ENCODE assay signal across 16 cellular contexts in genomic region chr3:69890094-69890493, GRCh38.
DNase-seq lines count a peak whose midpoint lies in the region; ATAC-seq, FAIRE-seq and TF ChIP-seq lines count a peak whose summit lies in the region.
"Had no signal": no experiment of that assay in that cellular context is flagged by ENCODE, and none has a peak within 500 bp of the region (broad histone marks: within the 10 kb centered on the region; RNA-seq: fewer than 3 reads in every experiment).

No MANE protein-coding gene starts in this region.

- POLR2A ChIA-PET in activated CD4-positive, alpha-beta T cell treated with anti-CD3 and anti-CD28 coated beads for 36 hours (lab: Charles Lee): no interaction called here

- peak; percentile 39 for DNase-seq in activated CD4-positive, alpha-beta T cell treated with anti-CD3 and anti-CD28 coated beads for 36 hours
- DNase-seq in activated CD4-positive, alpha-beta T cell treated with anti-CD3 and anti-CD28 coated beads for 1 hour: no peak
- DNase-seq in H54 (ENCODE audit: insufficient read length, low spot score) (peak; percentile 14), kidney tubule cell (ENCODE audit: low spot score) (peak; percentile 90), CD14-positive monocyte (ENCODE audit: low spot score) (no peak), midbrain (lab: John Stamatoyannopoulos, UW) (no peak), H4 (ENCODE audit: low spot score) (no peak)
- peak; percentile 13 for DNase-seq in activated naive CD8-positive, alpha-beta T cell treated with anti-CD3 and anti-CD28 coated beads for 36 hours
- DNase-seq: activated naive CD4-positive, alpha-beta T cell treated with anti-CD3 and anti-CD28 coated beads, Interleukin-2, amount 50 U/mL, for 16 hours; CD4-positive, alpha-beta T cell; head of caudate nucleus; NCI-H1092; upper lobe of left lung had no signal

- no peaks in the 10 kb centered on the region for H3K36me3 Mint-ChIP-seq in activated CD4-positive, alpha-beta T cell treated with anti-CD3 and anti-CD28 coated beads for 36 hours (ENCODE audit: low read depth)
- no peaks in the 10 kb centered on the region for H3K36me3 Mint-ChIP-seq in activated naive CD8-positive, alpha-beta T cell treated with anti-CD3 and anti-CD28 coated beads for 36 hours
- H3K36me3 Mint-ChIP-seq in CD14-positive monocyte: peaks cover 2 to 3% of the 10 kb centered on the region in 2 donors

- TF ChIP-seq CTCF in CD14-positive monocyte (IDR thresholded peaks at IDR 0.05): no peak

- H3K4me1 Mint-ChIP-seq in activated CD4-positive, alpha-beta T cell treated with anti-CD3 and anti-CD28 coated beads for 36 hours: peaks cover 5% of the 10 kb centered on the region
- no peaks in the 10 kb centered on the region for H3K4me1 Mint-ChIP-seq in activated naive CD8-positive, alpha-beta T cell treated with anti-CD3 and anti-CD28 coated beads for 36 hours
- H3K4me1 Mint-ChIP-seq in CD14-positive monocyte: no peaks in the 10 kb centered on the region
- H3K4me1 Mint-ChIP-seq: central memory CD8-positive, alpha-beta T cell had no signal

- no peak for TF ChIP-seq POLR2A in H54 (IDR thresholded peaks at IDR 0.05; ENCODE audit: low read depth, low read length)

- FAIRE-seq in H54 (lab: Jason Lieb, UNC): peak; percentile 85
- FAIRE-seq: TTC549 had no signal

- CTCF ChIA-PET in activated CD4-positive, alpha-beta T cell treated with anti-CD3 and anti-CD28 coated beads for 36 hours (lab: Charles Lee): no interaction called here

- intact Hi-C loops in activated CD4-positive, alpha-beta T cell treated with anti-CD3 and anti-CD28 coated beads for 36 hours (cut with DNase I, micrococcal nuclease): no loop called here
- intact Hi-C loops in CD14-positive monocyte (cut with micrococcal nuclease): no loop called here

- H3K27me3 Mint-ChIP-seq in activated CD4-positive, alpha-beta T cell treated with anti-CD3 and anti-CD28 coated beads for 36 hours: peaks cover 4% of the 10 kb centered on the region
- H3K27me3 Mint-ChIP-seq in activated naive CD8-positive, alpha-beta T cell treated with anti-CD3 and anti-CD28 coated beads for 36 hours: peaks cover 6% of the 10 kb centered on the region
- H3K27me3 Mint-ChIP-seq in CD14-positive monocyte (ENCODE audit: low read depth in 3 of 3): no peaks in the 10 kb centered on the region
- H3K27me3 Mint-ChIP-seq: central memory CD8-positive, alpha-beta T cell; progenitor cell of endocrine pancreas had no signal

- no peak overlapping the region for H3K4me3 Mint-ChIP-seq in activated CD4-positive, alpha-beta T cell treated with anti-CD3 and anti-CD28 coated beads for 36 hours
- no peak overlapping the region for H3K4me3 Mint-ChIP-seq in activated naive CD8-positive, alpha-beta T cell treated with anti-CD3 and anti-CD28 coated beads for 36 hours
- H3K4me3 Mint-ChIP-seq in CD14-positive monocyte: no peak overlapping the region
- H3K4me3 Mint-ChIP-seq: CD4-positive, alpha-beta T cell; central memory CD8-positive, alpha-beta T cell had no signal

- peak; percentile 99 for ATAC-seq in activated CD4-positive, alpha-beta T cell treated with anti-CD3 and anti-CD28 coated beads for 36 hours

- H3K27ac Mint-ChIP-seq in activated CD4-positive, alpha-beta T cell treated with anti-CD3 and anti-CD28 coated beads for 36 hours: no peak overlapping the region
- no peak overlapping the region for H3K27ac Mint-ChIP-seq in activated naive CD8-positive, alpha-beta T cell treated with anti-CD3 and anti-CD28 coated beads for 36 hours
- no peak overlapping the region for H3K27ac Mint-ChIP-seq in CD14-positive monocyte
- H3K27ac Mint-ChIP-seq: CD4-positive, alpha-beta T cell; progenitor cell of endocrine pancreas had no signal

- no peaks in the 10 kb centered on the region for H3K9me3 Mint-ChIP-seq in activated CD4-positive, alpha-beta T cell treated with anti-CD3 and anti-CD28 coated beads for 36 hours (ENCODE audit: low read depth)
- no peaks in the 10 kb centered on the region for H3K9me3 Mint-ChIP-seq in activated naive CD8-positive, alpha-beta T cell treated with anti-CD3 and anti-CD28 coated beads for 36 hours
- no peaks in the 10 kb centered on the region for H3K9me3 Mint-ChIP-seq in CD14-positive monocyte
- H3K9me3 Mint-ChIP-seq: CD4-positive, alpha-beta T cell; central memory CD8-positive, alpha-beta T cell had no signal

Comparison
In these comparisons a context has a peak if more than half of its experiments do, and no peak if none do; other contexts are left out.
1. DNase-seq: peak in activated CD4-positive, alpha-beta T cell treated with anti-CD3 and anti-CD28 coated beads for 36 hours (single experiment), H54 (single experiment), activated naive CD8-positive, alpha-beta T cell treated with anti-CD3 and anti-CD28 coated beads for 36 hours (single experiment) and kidney tubule cell (single experiment); none in activated CD4-positive, alpha-beta T cell treated with anti-CD3 and anti-CD28 coated beads for 1 hour (single experiment), CD14-positive monocyte (single experiment), midbrain (single experiment) and H4 (single experiment).